14 cellular contexts compared by ENCODE assay signal in the genomic region with DNA sequence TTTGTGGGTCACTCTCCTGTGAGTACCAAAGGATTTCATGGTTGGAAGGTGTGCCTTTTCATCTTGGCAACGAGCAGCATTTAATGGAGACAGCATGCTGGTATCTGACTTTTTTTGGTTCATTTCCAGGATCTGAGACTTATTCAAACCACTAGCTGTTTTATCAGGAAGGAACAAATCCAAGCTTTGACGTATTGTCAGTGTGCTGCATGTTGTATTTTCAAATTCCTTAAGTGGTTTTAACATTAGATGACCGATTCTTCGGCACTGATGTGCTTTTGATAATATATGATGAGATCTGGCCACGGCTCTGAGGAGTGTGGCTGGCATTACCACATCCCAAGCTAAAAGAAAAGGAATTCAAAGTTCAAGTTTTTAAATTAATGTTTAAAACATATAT. TPM values are rescaled to one million over a fixed set of nuclear protein-coding genes. Genes with fewer than 3 reads are reported as not detected.
DNase-seq lines count a peak whose midpoint lies in the region; ATAC-seq, FAIRE-seq and TF ChIP-seq lines count a peak whose summit lies in the region.
"Had no signal": no experiment of that assay in that cellular context is flagged by ENCODE, and none has a peak within 500 bp of the region (broad histone marks: within the 10 kb centered on the region; RNA-seq: fewer than 3 reads in every experiment).

No MANE protein-coding gene starts in this region.

- FAIRE-seq in K562 (lab: Jason Lieb, UNC), result peak; percentile 29

- H3K27ac ChIP-seq in GM23248 (peak overlapping the region; percentile 87), K562 (ENCODE audit: extremely low read depth, low read depth, low read length) (no peak overlapping the region), left ventricle myocardium inferior (replicated peaks) (peak overlapping the region; percentile 69)
- H3K27ac ChIP-seq: C4-2B, prostate gland had no signal

- no peaks in the 10 kb centered on the region for H4K20me1 ChIP-seq in GM23248 (ENCODE audit: insufficient read depth)
- H4K20me1 ChIP-seq in K562 (replicated peaks; ENCODE audit: control insufficient read depth, insufficient read depth, low read length), result no peaks in the 10 kb centered on the region

- intact Hi-C loops in K562 (cut with micrococcal nuclease), result no loop called here
- intact Hi-C loops in left ventricle myocardium inferior (cut with micrococcal nuclease), result no loop called here

- H3K27me3 ChIP-seq in GM23248 (replicated peaks; ENCODE audit: insufficient read depth) (no peaks in the 10 kb centered on the region), K562 (ENCODE audit: control insufficient read depth in 2 of 2, insufficient read depth in 2 of 2, low read length in 2 of 2) (no peaks in the 10 kb centered on the region), left ventricle myocardium inferior (ENCODE audit: low read depth) (no peaks in the 10 kb centered on the region), skeletal muscle satellite cell (ENCODE audit: control insufficient read depth, insufficient read depth, low read length) (no peaks in the 10 kb centered on the region)

- H2AFZ ChIP-seq in GM23248 (no peak overlapping the region), K562 (ENCODE audit: low read depth, low read length) (no peak overlapping the region)

- H3K4me2 ChIP-seq in GM23248 (ENCODE audit: unreplicated experiment) (peak overlapping the region; percentile 55), K562 (ENCODE audit: insufficient read depth, low read length) (no peak overlapping the region), skeletal muscle satellite cell (ENCODE audit: low read length) (peak overlapping the region; percentile 52)

- in situ Hi-C loops in GM23248 (cut with MboI) (no loop called here), K562 (cut with MboI) (no loop called here)

- DNase-seq in GM23248 (peak; percentile 62), K562 (ENCODE audit: extremely low read depth in 1 of 4, low spot score in 3 of 4) (no peak), left ventricle myocardium inferior (no peak), SHP77 treated with DMSO at 0.1 percent for 48 hours (lab: John Stamatoyannopoulos, UW) (no peak)
- DNase-seq in stimulated activated naive CD4-positive, alpha-beta T cell treated with Interleukin-2 at 50 U/mL for 16 hours (lab: John Stamatoyannopoulos, UW), result no peak
- DNase-seq: activated CD8-positive, alpha-beta T cell treated with anti-CD3 and anti-CD28 coated beads for 36 hours; NCI-H774 had no signal

- peaks cover 49% of the 10 kb centered on the region for H3F3A ChIP-seq in GM23248 (ENCODE audit: insufficient read depth)

- no TSS peak for BruUV-seq in K562 (replicated peaks; lab: Mats Ljungman, UMichigan)

- TF ChIP-seq CTCF in K562 (IDR thresholded peaks at IDR 0.05 in 2 of 3, conservative IDR thresholded peaks at IDR 0.05 in 1 of 3; ENCODE audit: insufficient read depth in 2 of 3, low read depth in 1 of 3, low read length in 3 of 3) (no peak), left ventricle myocardium inferior (IDR thresholded peaks at IDR 0.05; ENCODE audit: borderline replicate concordance) (no peak)

- H3K9me2 ChIP-seq in GM23248 (ENCODE audit: insufficient read depth), result no peaks in the 10 kb centered on the region

- TF ChIP-seq POLR2A in K562 (conservative IDR thresholded peaks at IDR 0.05), result no peak

- TF ChIP-seq RAD21 in K562 (CRISPR knock-in tag; conservative IDR thresholded peaks at IDR 0.05 in 1 of 2, IDR thresholded peaks at IDR 0.05 in 1 of 2), result no peak

- H3K4me3 ChIP-seq in GM23248 (peak overlapping the region; percentile 31; the same call in 1 of the 2 replicates), K562 (no peak overlapping the region), left ventricle myocardium inferior (no peak overlapping the region), skeletal muscle satellite cell (ENCODE audit: low read length) (peak overlapping the region; percentile 16)
- H3K4me3 ChIP-seq: HAP-1, prostate gland had no signal

- TF ChIP-seq EP300 in K562 (IDR thresholded peaks at IDR 0.05; ENCODE audit: low read length), result no peak

- H3K9me1 ChIP-seq in K562 (ENCODE audit: control insufficient read depth, insufficient read depth, low read length), result no peaks in the 10 kb centered on the region

- ATAC-seq in K562, result no peak
- ATAC-seq in GM18498 (IDR thresholded peaks at IDR 0.05; ENCODE audit: unreplicated experiment), result no peak
- no peak for ATAC-seq in HG03520 (IDR thresholded peaks at IDR 0.05; ENCODE audit: unreplicated experiment)
- ATAC-seq: activated CD8-positive, alpha-beta T cell treated with anti-CD3 and anti-CD28 coated beads for 36 hours had no signal

- H3K4me1 ChIP-seq in GM23248 (ENCODE audit: insufficient read depth) (peaks cover 40% of the 10 kb centered on the region), K562 (replicated peaks in 1 of 2; ENCODE audit: control insufficient read depth in 2 of 2, insufficient read depth in 2 of 2, low read length in 2 of 2) (peaks cover 0 to 7% of the 10 kb centered on the region in 2 experiments; a peak in 2 of 5 replicates), left ventricle myocardium inferior (peaks cover 41% of the 10 kb centered on the region), skeletal muscle satellite cell (ENCODE audit: control insufficient read depth, insufficient read depth, low read length) (peaks cover 30% of the 10 kb centered on the region)
- H3K4me1 ChIP-seq: HAP-1, prostate gland had no signal

- CTCF ChIA-PET in K562 (lab: Yijun Ruan, JAX; ENCODE audit: low intra/inter-chr PET ratio), result no interaction called here

- no peaks in the 10 kb centered on the region for H3K36me3 ChIP-seq in GM23248 (ENCODE audit: low read depth)
- H3K36me3 ChIP-seq in K562 (ENCODE audit: control insufficient read depth, insufficient read depth, low read length), result peaks cover 53% of the 10 kb centered on the region
- H3K36me3 ChIP-seq in left ventricle myocardium inferior, result no peaks in the 10 kb centered on the region
- peaks cover 19% of the 10 kb centered on the region for H3K36me3 ChIP-seq in skeletal muscle satellite cell (ENCODE audit: insufficient read depth, low read length)
- H3K36me3 ChIP-seq: prostate gland had no signal

- WGBS in GM23248 (ENCODE audit: low coverage in 1 of 2, low lambda C conversion rate in 2 of 2, missing lambda C conversion rate in 2 of 2), 2 experiments, result 33 to 39% methylated on average over 5 of the region's 5 CpGs
- 63% methylated on average over 5 of the region's 5 CpGs for WGBS in K562 (ENCODE audit: insufficient coverage, low coverage, missing lambda C conversion rate)

- H3K9me3 ChIP-seq in GM23248 (ENCODE audit: low read depth) (no peaks in the 10 kb centered on the region), K562 (replicated peaks; ENCODE audit: control insufficient read depth, insufficient read depth, low read depth, low read length) (no peaks in the 10 kb centered on the region), left ventricle myocardium inferior (replicated peaks) (no peaks in the 10 kb centered on the region), skeletal muscle satellite cell (replicated peaks; ENCODE audit: low read length) (no peaks in the 10 kb centered on the region)
- H3K9me3 ChIP-seq: HAP-1, prostate gland had no signal

- H3K79me2 ChIP-seq in GM23248 (ENCODE audit: insufficient read depth), result peaks cover 85% of the 10 kb centered on the region
- H3K79me2 ChIP-seq in K562 (ENCODE audit: control insufficient read depth, insufficient read depth, low read length), result peaks cover 75% of the 10 kb centered on the region

- H3K9ac ChIP-seq in GM23248 (peak overlapping the region; percentile 56), K562 (ENCODE audit: insufficient read depth in 1 of 2, low read depth in 2 of 2, low read length in 2 of 2) (no peak overlapping the region), skeletal muscle satellite cell (ENCODE audit: low read depth, low read length) (peak overlapping the region; percentile 70)

- POLR2A ChIA-PET in K562 (lab: Yijun Ruan, JAX), result interaction anchor here (0.8 to 1.5 kb wide), 2 partner anchors 36 to 55 kb away, joined by 3 to 7 read pairs; a partner anchor contains a TSS

RNA-seq across cellular contexts. Expression of a gene that starts 6.4 kb away (rescaled TPM):
- total RNA-seq in GM23248 (2014; rRNA removed; shearing (Covaris generic)), result 29.9 and 31.1 TPM in 2 replicates
- polyA plus RNA-seq in GM23248 (2016; fragmentation: Nextera tagmentation; extraction: Ambion mirVana), result 25.6 and 30.6 TPM in 2 replicates
- total RNA-seq in K562 (2011; cell fraction: chromatin; rRNA removed; ENCODE audit: low replicate concordance), result 40.6 and 86.4 TPM in 2 replicates
- 24.5 and 31.5 TPM in 2 replicates for total RNA-seq in K562 (2011; cell fraction: nucleolus; rRNA removed)
- total RNA-seq in K562 (2011; cell fraction: nucleoplasm; rRNA removed), result 40.5 and 43.6 TPM in 2 replicates
- total RNA-seq in K562 (2014; rRNA removed), result 27.8 and 29.6 TPM in 2 replicates
- total RNA-seq in K562 (2014; rRNA removed; fragmentation: Illumina TruSeq; extraction: Trizol), result 47.8 and 51.5 TPM in 2 replicates
- total RNA-seq in K562 (2015; rRNA removed; fragmentation: Illumina TruSeq; extraction: Trizol), result 42.9 and 45.2 TPM in 2 replicates
- 25.2 and 26.9 TPM in 2 replicates for total RNA-seq in K562 (2021)
- 26.7 and 33.3 TPM in 2 replicates for polyA plus RNA-seq in K562 (2011; rRNA removed)
- 8.1 and 14.3 TPM in 2 replicates for polyA plus RNA-seq in K562 (2011; cell fraction: cytosol; rRNA removed)
- 8.1 and 8.3 TPM in 2 replicates for polyA plus RNA-seq in K562 (2011; cell fraction: nucleus; rRNA removed)
- 25.7 and 41.6 TPM in 2 replicates for polyA plus RNA-seq in K562 (2012)
- 37.2 and 42.6 TPM in 2 replicates for polyA plus RNA-seq in K562 (2014; fragmentation: Illumina TruSeq; extraction: Trizol)
- polyA plus RNA-seq in K562 (2014; fragmentation: Nextera tagmentation; extraction: Ambion mirVana), result 10 to 100 TPM; 36.2 to 38.4 TPM
- 32.2 and 35.1 TPM in 2 replicates for polyA plus RNA-seq in K562 (2014; rRNA removed)
- polyA minus RNA-seq in K562 (2011; rRNA and poly(A)+ RNA removed), result 50.2 and 53.2 TPM in 2 replicates
- polyA minus RNA-seq in K562 (2011; cell fraction: cytosol; rRNA and poly(A)+ RNA removed), result 13.4 and 19.6 TPM in 2 replicates
- polyA minus RNA-seq in K562 (2011; cell fraction: nucleus; rRNA and poly(A)+ RNA removed), result 23.3 and 31.4 TPM in 2 replicates
- 17.3 TPM for total RNA-seq in left ventricle myocardium inferior
- 31.0 and 42.1 TPM in 2 replicates for total RNA-seq in skeletal muscle satellite cell (2012; rRNA removed)

RNA-seq across cellular contexts. Expression of a gene that starts 48.3 kb away (rescaled TPM):
- total RNA-seq in GM23248 (2014; rRNA removed; shearing (Covaris generic)), result 0.11 TPM in 1 of 2 replicates, not detected in the other
- polyA plus RNA-seq in GM23248 (2016; fragmentation: Nextera tagmentation; extraction: Ambion mirVana) (0.27 and 0.49 TPM in 2 replicates), K562 (2011; rRNA removed) (not detected in 2 replicates), K562 (2014; fragmentation: Illumina TruSeq; extraction: Trizol) (not detected in 2 replicates), K562 (2014; fragmentation: Nextera tagmentation; extraction: Ambion mirVana) (not detected), K562 (2014; rRNA removed) (0.01 TPM in 1 of 2 replicates, not detected in the other)
- 0.67 TPM in 1 of 2 replicates, not detected in the other for total RNA-seq in K562 (2011; cell fraction: chromatin; rRNA removed; ENCODE audit: low replicate concordance)
- not detected in 2 replicates for total RNA-seq in K562 (2011; cell fraction: nucleolus; rRNA removed)
- not detected in 2 replicates for total RNA-seq in K562 (2011; cell fraction: nucleoplasm; rRNA removed)
- total RNA-seq in K562 (2014; rRNA removed) (0.05 TPM in 1 of 2 replicates, not detected in the other), K562 (2014; rRNA removed; fragmentation: Illumina TruSeq; extraction: Trizol) (not detected in 2 replicates), K562 (2015; rRNA removed; fragmentation: Illumina TruSeq; extraction: Trizol) (0.18 TPM in 1 of 2 replicates, not detected in the other), K562 (2021) (not detected in 2 replicates), left ventricle myocardium inferior (0.36 TPM)
- not detected in 2 replicates for polyA plus RNA-seq in K562 (2011; cell fraction: cytosol; rRNA removed)
- not detected in 2 replicates for polyA plus RNA-seq in K562 (2011; cell fraction: nucleus; rRNA removed)
- 0.03 TPM in 1 of 2 replicates, not detected in the other for polyA plus RNA-seq in K562 (2012)
- 0.32 TPM in 1 of 2 replicates, not detected in the other for polyA minus RNA-seq in K562 (2011; rRNA and poly(A)+ RNA removed)
- polyA minus RNA-seq in K562 (2011; cell fraction: cytosol; rRNA and poly(A)+ RNA removed), result not detected in 2 replicates
- not detected in 2 replicates for polyA minus RNA-seq in K562 (2011; cell fraction: nucleus; rRNA and poly(A)+ RNA removed)
- total RNA-seq in skeletal muscle satellite cell (2012; rRNA removed), result 0.44 and 1.3 TPM in 2 replicates
- total RNA-seq: activated CD8-positive, alpha-beta T cell treated with anti-CD3 and anti-CD28 coated beads for 36 hours; T-helper 1 cell treated with Interleukin-12 subunit alpha and Interleukin-12 subunit beta and Interleukin-4 antibody, amounts not matched to agents 30 ng/mL and 1 ng/mL, for 36 hours had no signal

RNA-seq across cellular contexts. Expression of a gene that starts 54.1 kb away (rescaled TPM):
- 11.6 and 13.7 TPM in 2 replicates for total RNA-seq in GM23248 (2014; rRNA removed; shearing (Covaris generic))
- 9.7 and 9.9 TPM in 2 replicates for polyA plus RNA-seq in GM23248 (2016; fragmentation: Nextera tagmentation; extraction: Ambion mirVana)
- total RNA-seq in K562 (2011; cell fraction: chromatin; rRNA removed; ENCODE audit: low replicate concordance), result 5.8 and 7.3 TPM in 2 replicates
- total RNA-seq in K562 (2011; cell fraction: nucleolus; rRNA removed), result 2.9 and 3.5 TPM in 2 replicates
- 4.9 and 6.0 TPM in 2 replicates for total RNA-seq in K562 (2011; cell fraction: nucleoplasm; rRNA removed)
- total RNA-seq in K562 (2014; rRNA removed), result 13.3 and 17.3 TPM in 2 replicates
- 17.0 and 18.9 TPM in 2 replicates for total RNA-seq in K562 (2014; rRNA removed; fragmentation: Illumina TruSeq; extraction: Trizol)
- 21.8 and 23.3 TPM in 2 replicates for total RNA-seq in K562 (2015; rRNA removed; fragmentation: Illumina TruSeq; extraction: Trizol)
- 15.2 and 16.4 TPM in 2 replicates for total RNA-seq in K562 (2021)
- 12.7 and 17.2 TPM in 2 replicates for polyA plus RNA-seq in K562 (2011; rRNA removed)
- 12.9 and 17.2 TPM in 2 replicates for polyA plus RNA-seq in K562 (2011; cell fraction: cytosol; rRNA removed)
- polyA plus RNA-seq in K562 (2011; cell fraction: nucleus; rRNA removed), result 6.1 and 6.8 TPM in 2 replicates
- polyA plus RNA-seq in K562 (2012), result 12.4 and 14.8 TPM in 2 replicates
- 20.8 and 26.2 TPM in 2 replicates for polyA plus RNA-seq in K562 (2014; fragmentation: Illumina TruSeq; extraction: Trizol)
- polyA plus RNA-seq in K562 (2014; fragmentation: Nextera tagmentation; extraction: Ambion mirVana), result 1 to 10 TPM; 5.1 to 6.0 TPM
- 14.5 and 18.1 TPM in 2 replicates for polyA plus RNA-seq in K562 (2014; rRNA removed)
- 18.4 and 28.1 TPM in 2 replicates for polyA minus RNA-seq in K562 (2011; rRNA and poly(A)+ RNA removed)
- 5.6 and 9.1 TPM in 2 replicates for polyA minus RNA-seq in K562 (2011; cell fraction: cytosol; rRNA and poly(A)+ RNA removed)
- 2.6 and 3.8 TPM in 2 replicates for polyA minus RNA-seq in K562 (2011; cell fraction: nucleus; rRNA and poly(A)+ RNA removed)
- total RNA-seq in left ventricle myocardium inferior, result 4.6 TPM
- 6.3 and 6.6 TPM in 2 replicates for total RNA-seq in skeletal muscle satellite cell (2012; rRNA removed)

Comparison
In these comparisons a context has a peak if more than half of its experiments do, and no peak if none do; other contexts are left out.
1. H3K4me3 ChIP-seq: peak in GM23248 (single experiment) and skeletal muscle satellite cell (single experiment); none in K562 (single experiment) and left ventricle myocardium inferior (single experiment).
2. H3K9ac ChIP-seq: peak in GM23248 (single experiment) and skeletal muscle satellite cell (single experiment); none in K562 (0 of 2).